ENCODE assay signal across 8 cellular contexts in genomic region chr17:45585037-45585437, GRCh38.
DNase-seq lines count a peak whose midpoint lies in the region; ATAC-seq and TF ChIP-seq lines count a peak whose summit lies in the region.
"Not testable (repeated sequence)": the region's sequence is repeated elsewhere in the genome, so short reads cannot be mapped to it uniquely, and the experiment has no call there.

No MANE protein-coding gene starts in this region.

- H3K4me1 Mint-ChIP-seq in Calu3 (ENCODE audit: low read depth, unreplicated experiment) (peaks cover 11% of the 10 kb centered on the region), nephron progenitor cell (peaks cover 42% of the 10 kb centered on the region)
- H3K4me1 Mint-ChIP-seq in T-helper 1 cell treated with Interleukin-12 subunit alpha and Interleukin-12 subunit beta and Interleukin-4 antibody, amounts not matched to agents 30 μg/mL and 1 μg/mL, for 36 hours (ENCODE audit: low read depth), result peaks cover 36% of the 10 kb centered on the region
- not testable (repeated sequence) for H3K4me1 Mint-ChIP-seq in glutamatergic neuron (ENCODE audit: low read depth, unreplicated experiment)

- not testable (repeated sequence) for H3K27me3 Mint-ChIP-seq in Calu3 (ENCODE audit: unreplicated experiment); T-helper 1 cell treated with Interleukin-12 subunit alpha and Interleukin-12 subunit beta and Interleukin-4 antibody, amounts not matched to agents 30 μg/mL and 1 μg/mL, for 36 hours (ENCODE audit: low read depth)
- H3K27me3 Mint-ChIP-seq in glutamatergic neuron (ENCODE audit: unreplicated experiment), result peaks cover 11% of the 10 kb centered on the region
- peaks cover 17% of the 10 kb centered on the region for H3K27me3 Mint-ChIP-seq in nephron progenitor cell (ENCODE audit: low read depth, poor library complexity)

- not testable (repeated sequence) for BruUV-seq in Calu3 (replicated peaks; lab: Mats Ljungman, UMichigan)

- not testable (repeated sequence) for H3K9me3 ChIP-seq in adrenal gland (replicated peaks in 1 of 3)

- DNase-seq in Calu3 (peak; percentile 85), adrenal gland (peak; percentile 81 to 90 (median 86)), glutamatergic neuron (peak; percentile 81), nephron progenitor cell (peak; percentile 82)
- peak; percentile 79 for DNase-seq in stimulated activated CD8-positive, alpha-beta memory T cell treated with anti-CD3 and anti-CD28 coated beads, Interleukin-4, amount 100 ng/mL, for 24 hours (ENCODE audit: low read depth)

- H3K36me3 Mint-ChIP-seq in Calu3 (ENCODE audit: insufficient read depth, unreplicated experiment) (peaks cover 49% of the 10 kb centered on the region), nephron progenitor cell (ENCODE audit: low read depth) (peaks cover 42% of the 10 kb centered on the region)
- H3K36me3 Mint-ChIP-seq in T-helper 1 cell treated with Interleukin-12 subunit alpha and Interleukin-12 subunit beta and Interleukin-4 antibody, amounts not matched to agents 30 μg/mL and 1 μg/mL, for 36 hours (ENCODE audit: low read depth), result peaks cover 12% of the 10 kb centered on the region
- not testable (repeated sequence) for H3K36me3 Mint-ChIP-seq in glutamatergic neuron (ENCODE audit: unreplicated experiment)

- H3K4me3 Mint-ChIP-seq in Calu3 (ENCODE audit: low read depth, unreplicated experiment) (peak overlapping the region; percentile 81), nephron progenitor cell (peak overlapping the region; percentile 91)
- H3K4me3 Mint-ChIP-seq in T-helper 1 cell treated with Interleukin-12 subunit alpha and Interleukin-12 subunit beta and Interleukin-4 antibody, amounts not matched to agents 30 μg/mL and 1 μg/mL, for 36 hours, result peak overlapping the region; percentile 87
- H3K4me3 Mint-ChIP-seq in glutamatergic neuron (ENCODE audit: unreplicated experiment), result not testable (repeated sequence)

- H3K36me3 ChIP-seq in adrenal gland (replicated peaks in 1 of 2), result not testable (repeated sequence)

- CTCF ChIA-PET in Calu3 (lab: Charles Lee), result interaction anchor here (1.4 to 1.6 kb wide), 2 partner anchors 608 to 676 kb away, joined by 4 to 20 read pairs; partner anchors contain the start of gene KANSL1

- H3K27ac ChIP-seq in adrenal gland, result peak overlapping the region in 4 of 5 donors; percentile 57 to 83 (median 75)

- 0 to 1% (median 0%) methylated on average over 1 to 40 of the region's 40 CpGs for WGBS in adrenal gland, 4 donors

- not testable (repeated sequence) for H3K4me1 ChIP-seq in adrenal gland (replicated peaks in 1 of 2)

- not testable (repeated sequence) for H3K9me3 Mint-ChIP-seq in Calu3 (ENCODE audit: low read depth, unreplicated experiment); T-helper 1 cell treated with Interleukin-12 subunit alpha and Interleukin-12 subunit beta and Interleukin-4 antibody, amounts not matched to agents 30 μg/mL and 1 μg/mL, for 36 hours
- H3K9me3 Mint-ChIP-seq in glutamatergic neuron (ENCODE audit: unreplicated experiment) (peaks cover 10% of the 10 kb centered on the region), nephron progenitor cell (peaks cover 13% of the 10 kb centered on the region)

- H3K27me3 ChIP-seq in adrenal gland, result not testable (repeated sequence)

- TF ChIP-seq POLR2A in adrenal gland (IDR thresholded peaks at IDR 0.05), result peak in 1 of 2 donors; percentile 31

- ATAC-seq in GM21381 (IDR thresholded peaks at IDR 0.05; ENCODE audit: unreplicated experiment) (peak; percentile 69), HG03457 (IDR thresholded peaks at IDR 0.05; ENCODE audit: unreplicated experiment) (peak; percentile 39)

- not testable (repeated sequence) for TF ChIP-seq CTCF in Calu3 (IDR thresholded peaks at IDR 0.05; ENCODE audit: unreplicated experiment); glutamatergic neuron (IDR thresholded peaks at IDR 0.05; ENCODE audit: partially characterized antibody, unreplicated experiment)
- TF ChIP-seq CTCF in adrenal gland (IDR thresholded peaks at IDR 0.05) (peak in 1 of 6 experiments; percentile 16), nephron progenitor cell (IDR thresholded peaks at IDR 0.05) (peak; percentile 19)

- intact Hi-C loops in Calu3 (cut with micrococcal nuclease; ENCODE audit: unreplicated experiment) (loop anchor here (5.0 kb wide), 1 partner anchor 677 kb away; no protein-coding TSS in a partner anchor), adrenal gland (cut with DNase I) (loop anchor here in 1 of 2 donors (5.0 kb wide), 1 partner anchor 153 kb away; the partner anchor contains the start of gene ARHGAP27)

- H3K27ac Mint-ChIP-seq in Calu3 (ENCODE audit: unreplicated experiment), result peak overlapping the region; percentile 78
- H3K27ac Mint-ChIP-seq in T-helper 1 cell treated with Interleukin-12 subunit alpha and Interleukin-12 subunit beta and Interleukin-4 antibody, amounts not matched to agents 30 μg/mL and 1 μg/mL, for 36 hours, result peak overlapping the region; percentile 87
- not testable (repeated sequence) for H3K27ac Mint-ChIP-seq in glutamatergic neuron (ENCODE audit: unreplicated experiment); nephron progenitor cell

- H3K4me3 ChIP-seq in adrenal gland, result peak overlapping the region in 3 of 4 donors; percentile 32 to 91 (median 56)

Comparison
In these comparisons a context has a peak if more than half of its experiments do, and no peak if none do; other contexts are left out.
1. Peak in every context shown above with its lines: DNase-seq, ATAC-seq, H3K4me3 ChIP-seq and H3K27ac ChIP-seq.